8 cellular contexts compared by ENCODE assay signal in the genomic region with DNA sequence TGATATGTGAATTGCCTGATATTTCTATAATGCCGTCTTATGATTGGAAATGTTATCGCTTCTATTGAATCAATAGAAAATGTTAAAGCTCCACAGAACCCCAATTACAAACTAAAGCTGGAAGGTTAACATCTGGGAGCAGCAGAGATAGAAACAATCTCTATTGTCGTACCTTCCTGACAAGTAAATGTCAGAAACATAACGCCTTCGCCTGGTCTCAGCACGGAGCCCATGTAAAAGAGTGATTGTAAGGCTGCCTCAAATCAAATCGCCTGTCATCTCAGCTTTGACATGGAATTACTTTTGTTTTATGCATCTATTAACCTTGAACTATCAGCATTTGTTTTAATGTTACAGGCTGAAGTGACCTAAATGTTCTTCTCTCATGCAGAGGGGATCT.
"Had no signal": no experiment of that assay in that cellular context is flagged by ENCODE, and none has a peak within 500 bp of the region (broad histone marks: within the 10 kb centered on the region; RNA-seq: fewer than 3 reads in every experiment).

No MANE protein-coding gene starts in this region.

- H3K4me3 Mint-ChIP-seq: IgD-negative memory B cell had no signal

- FAIRE-seq: HepG2, HTR-8/SVneo, K562 had no signal

- H3K4me2 ChIP-seq: KMS-11 had no signal

- H3K9ac ChIP-seq: KMS-11 had no signal

- H3K4me1 Mint-ChIP-seq: IgD-negative memory B cell had no signal

- H3K27ac Mint-ChIP-seq: IgD-negative memory B cell had no signal

- DNase-seq: KBM-7, KG1 had no signal

- H3K27me3 Mint-ChIP-seq: IgD-negative memory B cell had no signal

- H3K27ac ChIP-seq: HL-60, KMS-11 had no signal

- H3K4me3 ChIP-seq: K562 had no signal

- H3K36me3 Mint-ChIP-seq: IgD-negative memory B cell had no signal

- ATAC-seq: HepG2, K562 had no signal
